ENCODE assay signal across 26 cellular contexts in the genomic region with DNA sequence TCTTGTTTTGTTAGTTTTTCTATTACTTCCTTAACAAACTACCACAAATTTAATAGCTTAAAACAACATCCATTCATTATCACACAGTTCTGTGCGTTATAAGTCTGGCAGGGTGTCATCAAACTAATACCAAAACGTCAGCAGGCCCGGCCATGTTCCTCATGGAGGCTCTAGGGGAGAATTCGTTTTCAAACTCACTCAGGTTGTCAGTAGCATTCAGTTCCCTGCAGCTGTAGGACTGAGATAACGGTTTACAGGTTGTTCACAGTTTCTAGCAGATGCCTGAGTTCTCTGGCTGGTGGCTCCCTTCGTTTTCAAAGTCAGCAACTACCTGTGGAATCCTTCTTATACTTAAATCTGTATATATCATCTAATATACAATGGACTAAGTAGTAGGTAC.
DNase-seq lines count a peak whose midpoint lies in the region; ATAC-seq, FAIRE-seq and TF ChIP-seq lines count a peak whose summit lies in the region.
"Had no signal": no experiment of that assay in that cellular context is flagged by ENCODE, and none has a peak within 500 bp of the region (broad histone marks: within the 10 kb centered on the region; RNA-seq: fewer than 3 reads in every experiment).

No MANE protein-coding gene starts in this region.

- no peaks in the 10 kb centered on the region for H3K36me3 ChIP-seq in IMR-90 (ENCODE audit: control insufficient read depth, insufficient read depth, low read length)

- H3K4me2 ChIP-seq in IMR-90 (ENCODE audit: low read depth, low read length): no peak overlapping the region

- no peaks in the 10 kb centered on the region for H3K9me3 ChIP-seq in IMR-90 (ENCODE audit: control insufficient read depth, insufficient read depth, low read length)

- H3K9me1 ChIP-seq in IMR-90 (ENCODE audit: insufficient read depth, low read length): 0 out of 2 replicates have a peak, but pooled peaks cover 3% of the 10 kb centered on the region

- peaks cover 24% of the 10 kb centered on the region for H3K27me3 Mint-ChIP-seq in T-helper 1 cell treated with Interleukin-12 subunit alpha and Interleukin-12 subunit beta and Interleukin-4 antibody, amounts not matched to agents 30 μg/mL and 1 μg/mL, for 36 hours (ENCODE audit: low read depth)
- peaks cover 28% of the 10 kb centered on the region for H3K27me3 Mint-ChIP-seq in activated T-helper 1 cell treated with anti-CD3 and anti-CD28 coated beads, Interleukin-12 subunit alpha, Interleukin-12 subunit beta, Interleukin-2, Interleukin-4 antibody, amounts not matched to agents 30 ng/mL and 10 ng/mL and 1 ng/mL, durations not matched to agents 14 hours and 24 hours and 36 hours (ENCODE audit: insufficient read depth)
- peaks cover 13% of the 10 kb centered on the region for H3K27me3 Mint-ChIP-seq in nephron (ENCODE audit: low read depth)
- H3K27me3 Mint-ChIP-seq: IgD-negative memory B cell had no signal

- intact Hi-C loops in IMR-90 (cut with micrococcal nuclease): no loop called here
- intact Hi-C loops in activated T-helper 1 cell treated with anti-CD3 and anti-CD28 coated beads, Interleukin-12 subunit alpha, Interleukin-12 subunit beta, Interleukin-2, Interleukin-4 antibody, amounts not matched to agents 30 ng/mL and 10 ng/mL and 1 ng/mL, durations not matched to agents 14 hours and 24 hours and 36 hours (cut with micrococcal nuclease): loop anchor here (5.0 kb wide), 1 partner anchor 137 kb away; a partner anchor contains a TSS

- H4K20me1 ChIP-seq in IMR-90 (ENCODE audit: insufficient read depth, low read length): no peaks in the 10 kb centered on the region

- H3K36me3 Mint-ChIP-seq in T-helper 1 cell treated with Interleukin-12 subunit alpha and Interleukin-12 subunit beta and Interleukin-4 antibody, amounts not matched to agents 30 μg/mL and 1 μg/mL, for 36 hours (ENCODE audit: low read depth): peaks cover 1% of the 10 kb centered on the region
- no peaks in the 10 kb centered on the region for H3K36me3 Mint-ChIP-seq in activated T-helper 1 cell treated with anti-CD3 and anti-CD28 coated beads, Interleukin-12 subunit alpha, Interleukin-12 subunit beta, Interleukin-2, Interleukin-4 antibody, amounts not matched to agents 30 ng/mL and 10 ng/mL and 1 ng/mL, durations not matched to agents 14 hours and 24 hours and 36 hours (ENCODE audit: low read depth)
- H3K36me3 Mint-ChIP-seq in nephron (ENCODE audit: low read depth): no peaks in the 10 kb centered on the region

- no peak overlapping the region for H2AK9ac ChIP-seq in IMR-90 (replicated peaks; ENCODE audit: low read depth, low read length, poor library complexity)

- H3K4me3 Mint-ChIP-seq in T-helper 1 cell treated with Interleukin-12 subunit alpha and Interleukin-12 subunit beta and Interleukin-4 antibody, amounts not matched to agents 30 μg/mL and 1 μg/mL, for 36 hours: peak overlapping the region; percentile 13
- H3K4me3 Mint-ChIP-seq in activated T-helper 1 cell treated with anti-CD3 and anti-CD28 coated beads, Interleukin-12 subunit alpha, Interleukin-12 subunit beta, Interleukin-2, Interleukin-4 antibody, amounts not matched to agents 30 ng/mL and 10 ng/mL and 1 ng/mL, durations not matched to agents 14 hours and 24 hours and 36 hours: peak overlapping the region; percentile 45
- H3K4me3 Mint-ChIP-seq in nephron: peak overlapping the region; percentile 72 to 86 (median 76)

- dilution Hi-C loops in IMR-90 (cut with HindIII; ENCODE audit: low sequenced_read_pairs, unreplicated experiment): no loop called here

- no peak for TF ChIP-seq POLR2A in IMR-90 (IDR thresholded peaks at IDR 0.05; ENCODE audit: low read depth, low read length)

- no peak for DNase-seq in T-helper 1 cell
- DNase-seq in IMR-90: no peak
- DNase-seq in activated T-helper 1 cell treated with anti-CD3 and anti-CD28 coated beads, Interleukin-12 subunit alpha, Interleukin-12 subunit beta, Interleukin-2, Interleukin-4 antibody, amounts not matched to agents 30 ng/mL and 10 ng/mL and 1 ng/mL, durations not matched to agents 14 hours and 24 hours and 36 hours (ENCODE audit: low spot score): no peak
- DNase-seq in effector CD4-positive, alpha-beta T cell: no peak
- DNase-seq in urothelium cell line (ENCODE audit: low spot score): no peak
- DNase-seq: 8988T; Calu3; CD8-positive, alpha-beta memory T cell; DMS153; GDM1; GOT3; HCEC 1CT; Karpas-422; MM.1S; NCI-H1092; NCI-H1436; NCI-H187 treated with DMSO at 0.1 percent for 48 hours; NCI-H2107; NCI-H69; SIG-M5 had no signal

- peak overlapping the region; percentile 24; the same call in 1 of the 2 replicates for H4K91ac ChIP-seq in IMR-90 (ENCODE audit: insufficient read depth, low read depth, low read length)

- TF ChIP-seq CTCF in IMR-90 (conservative IDR thresholded peaks at IDR 0.05; ENCODE audit: low read depth, low read length) (no peak), nephron (IDR thresholded peaks at IDR 0.05; ENCODE audit: unreplicated experiment in 3 of 3) (no peak)

- H3K4me1 ChIP-seq in IMR-90 (ENCODE audit: control insufficient read depth, insufficient read depth, low read length): 0 out of 2 replicates have a peak, but pooled peaks cover 1% of the 10 kb centered on the region

- ATAC-seq in IMR-90 (ENCODE audit: low read depth): no peak
- no peak for ATAC-seq in HG02798 (IDR thresholded peaks at IDR 0.05; ENCODE audit: poor library complexity, unreplicated experiment)

- peak overlapping the region; percentile 13 for H2AFZ ChIP-seq in IMR-90 (replicated peaks; ENCODE audit: low read length, poor library complexity)

- H2BK120ac ChIP-seq in IMR-90 (ENCODE audit: low read depth, low read length): peak overlapping the region; percentile 19

- no peak overlapping the region for H2BK5ac ChIP-seq in IMR-90 (ENCODE audit: low read depth, low read length, poor library complexity, severe bottlenecking)

- peak overlapping the region; percentile 70; the same call in 1 of the 3 replicates for H2BK15ac ChIP-seq in IMR-90 (ENCODE audit: low read depth, low read length)

- H3K27ac ChIP-seq in IMR-90 (ENCODE audit: insufficient read depth, low read length): no peak overlapping the region

- 50% methylated on average over 1 of the region's 6 CpGs; no CpG with 5 or more reads in 1 of the 2 experiments for whole genome bisulfite sequencing in IMR-90 (ENCODE audit: extremely low coverage in 2 of 2, insufficient read length in 1 of 2), 2 experiments

- H3K27ac Mint-ChIP-seq in T-helper 1 cell treated with Interleukin-12 subunit alpha and Interleukin-12 subunit beta and Interleukin-4 antibody, amounts not matched to agents 30 μg/mL and 1 μg/mL, for 36 hours: no peak overlapping the region
- H3K27ac Mint-ChIP-seq in activated T-helper 1 cell treated with anti-CD3 and anti-CD28 coated beads, Interleukin-12 subunit alpha, Interleukin-12 subunit beta, Interleukin-2, Interleukin-4 antibody, amounts not matched to agents 30 ng/mL and 10 ng/mL and 1 ng/mL, durations not matched to agents 14 hours and 24 hours and 36 hours: no peak overlapping the region
- H3K27ac Mint-ChIP-seq in nephron: peak overlapping the region in 2 of 3 experiments; percentile 9 to 26

- H3K79me1 ChIP-seq in IMR-90 (ENCODE audit: low read depth in 1 of 2, low read length in 2 of 2): no peaks in the 10 kb centered on the region

- no peak for TF ChIP-seq RAD21 in IMR-90 (IDR thresholded peaks at IDR 0.05; ENCODE audit: low read length)

- CTCF ChIA-PET in IMR-90 (lab: Yijun Ruan, JAX): interaction anchor here (1.2 kb wide), 1 partner anchor 513 kb away, joined by 3 read pairs; no protein-coding TSS in a partner anchor

- H3K27me3 ChIP-seq in IMR-90 (ENCODE audit: control insufficient read depth, insufficient read depth, low read length): no peaks in the 10 kb centered on the region

- no TSS peak for BruUV-seq in IMR-90 (replicated peaks; lab: Mats Ljungman, UMichigan)

- peak overlapping the region; percentile 20; the same call in 1 of the 2 replicates for H3K18ac ChIP-seq in IMR-90 (ENCODE audit: low read depth, low read length)

- H3K23ac ChIP-seq in IMR-90 (ENCODE audit: low read depth, low read length): no peak overlapping the region

- no peak overlapping the region for H3K14ac ChIP-seq in IMR-90 (replicated peaks; ENCODE audit: low read depth, low read length)

- no peak overlapping the region for H3K4me3 ChIP-seq in IMR-90 (ENCODE audit: insufficient read depth, low read depth, low read length)

- no peak overlapping the region for H4K5ac ChIP-seq in IMR-90 (ENCODE audit: low read depth, low read length)

- FAIRE-seq in urothelium cell line (lab: Jason Lieb, UNC): no peak
- FAIRE-seq: GM18507, HTR-8/SVneo had no signal

- in situ Hi-C loops in IMR-90 (cut with MboI; ENCODE audit: low sequenced_read_pairs): no loop called here

- peak overlapping the region in 1 of 2 experiments; percentile 33; a peak in 1 of 4 replicates for H4K8ac ChIP-seq in IMR-90 (ENCODE audit: low read depth in 2 of 2, low read length in 2 of 2)

- H2AK5ac ChIP-seq in IMR-90 (ENCODE audit: low read depth, low read length): peak overlapping the region; percentile 24

- H3K9me3 Mint-ChIP-seq in T-helper 1 cell treated with Interleukin-12 subunit alpha and Interleukin-12 subunit beta and Interleukin-4 antibody, amounts not matched to agents 30 μg/mL and 1 μg/mL, for 36 hours: peaks cover 3% of the 10 kb centered on the region
- H3K9me3 Mint-ChIP-seq in activated T-helper 1 cell treated with anti-CD3 and anti-CD28 coated beads, Interleukin-12 subunit alpha, Interleukin-12 subunit beta, Interleukin-2, Interleukin-4 antibody, amounts not matched to agents 30 ng/mL and 10 ng/mL and 1 ng/mL, durations not matched to agents 14 hours and 24 hours and 36 hours: no peaks in the 10 kb centered on the region
- peaks cover 10% of the 10 kb centered on the region for H3K9me3 Mint-ChIP-seq in nephron

- H3K9ac ChIP-seq in IMR-90 (ENCODE audit: low read depth, low read length): no peak overlapping the region

- POLR2A ChIA-PET in IMR-90 (lab: Charles Lee; ENCODE audit: unreplicated experiment): interaction anchor here (0.6 kb wide), 1 partner anchor 743 kb away, joined by 4 read pairs; no protein-coding TSS in a partner anchor

- H3K4ac ChIP-seq in IMR-90 (ENCODE audit: low read depth, low read length): peak overlapping the region; percentile 35

- no peak overlapping the region; the same call in 1 of the 2 replicates for H2BK20ac ChIP-seq in IMR-90 (ENCODE audit: low read depth, low read length)

- H3K4me1 Mint-ChIP-seq in T-helper 1 cell treated with Interleukin-12 subunit alpha and Interleukin-12 subunit beta and Interleukin-4 antibody, amounts not matched to agents 30 μg/mL and 1 μg/mL, for 36 hours (ENCODE audit: low read depth): peaks cover 15% of the 10 kb centered on the region
- H3K4me1 Mint-ChIP-seq in activated T-helper 1 cell treated with anti-CD3 and anti-CD28 coated beads, Interleukin-12 subunit alpha, Interleukin-12 subunit beta, Interleukin-2, Interleukin-4 antibody, amounts not matched to agents 30 ng/mL and 10 ng/mL and 1 ng/mL, durations not matched to agents 14 hours and 24 hours and 36 hours (ENCODE audit: low read depth): peaks cover 7% of the 10 kb centered on the region
- peaks cover 9% of the 10 kb centered on the region for H3K4me1 Mint-ChIP-seq in nephron

- no peak overlapping the region for H3K56ac ChIP-seq in IMR-90 (ENCODE audit: extremely low read depth, insufficient read depth, low read length)

TF ChIP-seq in IMR-90, 13 proteins besides CTCF, POLR2A, EP300 and RAD21 (continues in another document):
- TF ChIP-seq MAFK (IDR thresholded peaks at IDR 0.05; ENCODE audit: low read depth, low read length) (no peak), RFX5 (IDR thresholded peaks at IDR 0.05; ENCODE audit: low read depth, low read length) (no peak), MAZ (IDR thresholded peaks at IDR 0.05; ENCODE audit: borderline replicate concordance, low read depth, low read length) (no peak)

Comparison
In these comparisons a context has a peak if more than half of its experiments do, and no peak if none do; other contexts are left out.
1. H3K27ac Mint-ChIP-seq: peak in nephron (2 of 3); none in T-helper 1 cell treated with Interleukin-12 subunit alpha and Interleukin-12 subunit beta and Interleukin-4 antibody, amounts not matched to agents 30 μg/mL and 1 μg/mL, for 36 hours (single experiment) and activated T-helper 1 cell treated with anti-CD3 and anti-CD28 coated beads, Interleukin-12 subunit alpha, Interleukin-12 subunit beta, Interleukin-2, Interleukin-4 antibody, amounts not matched to agents 30 ng/mL and 10 ng/mL and 1 ng/mL, durations not matched to agents 14 hours and 24 hours and 36 hours (single experiment).
2. H3K4me3 Mint-ChIP-seq: peak in every context shown above with its lines; median percentile 76 in nephron; 45 in activated T-helper 1 cell treated with anti-CD3 and anti-CD28 coated beads, Interleukin-12 subunit alpha, Interleukin-12 subunit beta, Interleukin-2, Interleukin-4 antibody, amounts not matched to agents 30 ng/mL and 10 ng/mL and 1 ng/mL, durations not matched to agents 14 hours and 24 hours and 36 hours; 13 in T-helper 1 cell treated with Interleukin-12 subunit alpha and Interleukin-12 subunit beta and Interleukin-4 antibody, amounts not matched to agents 30 μg/mL and 1 μg/mL, for 36 hours.